ENCODE assay signal across 24 cellular contexts in the genomic region with DNA sequence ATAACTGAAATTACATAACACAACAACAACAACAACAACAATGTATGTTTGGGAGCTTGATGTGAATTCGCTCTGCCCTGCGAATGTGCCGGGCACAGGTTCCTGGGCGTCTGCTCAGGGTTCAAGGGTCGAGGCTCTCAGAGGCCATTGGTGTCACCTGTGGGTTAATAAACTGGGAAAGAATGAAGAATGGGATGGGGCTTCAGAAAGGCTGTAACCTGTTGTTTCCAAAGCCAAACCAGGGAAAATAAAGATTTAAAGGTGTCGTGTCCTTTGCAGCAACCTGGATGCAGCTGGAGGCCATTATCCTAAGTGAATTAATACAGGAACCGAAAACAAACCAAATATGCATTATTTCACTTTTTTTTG. TPM values are rescaled to one million over a fixed set of nuclear protein-coding genes. Genes with fewer than 3 reads are reported as not detected.
A peak's percentile ranks its signal among the peaks of the same experiment; 100 is the strongest.
DNase-seq lines count a peak whose midpoint lies in the region; ATAC-seq and TF ChIP-seq lines count a peak whose summit lies in the region.
"Had no signal": no experiment of that assay in that cellular context is flagged by ENCODE, and none has a peak within 500 bp of the region (broad histone marks: within the 10 kb centered on the region; RNA-seq: fewer than 3 reads in every experiment).

No MANE protein-coding gene starts in this region.

- POLR2A ChIA-PET in IMR-90 (lab: Charles Lee; ENCODE audit: unreplicated experiment) = no interaction called here

- no peak for TF ChIP-seq RAD21 in IMR-90 (IDR thresholded peaks at IDR 0.05; ENCODE audit: low read length)

- H2BK120ac ChIP-seq in IMR-90 (ENCODE audit: low read depth, low read length) = no peak overlapping the region
- no peak overlapping the region for H2BK120ac ChIP-seq in neuronal stem cell (ENCODE audit: low read depth, low read length)

- H3K36me3 ChIP-seq in IMR-90 (ENCODE audit: control insufficient read depth, insufficient read depth, low read length) (no peaks in the 10 kb centered on the region), neuronal stem cell (replicated peaks in 1 of 2; ENCODE audit: control insufficient read depth in 2 of 2, insufficient read depth in 2 of 2, low read length in 2 of 2) (no peaks in the 10 kb centered on the region)
- H3K36me3 ChIP-seq: gastroesophageal sphincter, left ventricle myocardium inferior, upper lobe of left lung had no signal

- no TSS peak for BruUV-seq in Calu3 (replicated peaks; lab: Mats Ljungman, UMichigan)
- no TSS peak for BruUV-seq in IMR-90 (replicated peaks; lab: Mats Ljungman, UMichigan)

- H3K23ac ChIP-seq in IMR-90 (ENCODE audit: low read depth, low read length) (no peak overlapping the region), neuronal stem cell (ENCODE audit: low read depth, low read length, poor library complexity) (no peak overlapping the region)

- H2BK12ac ChIP-seq in neuronal stem cell (ENCODE audit: low read length) = no peak overlapping the region

- no peak overlapping the region for H2BK15ac ChIP-seq in IMR-90 (ENCODE audit: low read depth, low read length)
- H2BK15ac ChIP-seq in neuronal stem cell (ENCODE audit: low read length) = peak overlapping the region; percentile 90

- H3K36me3 Mint-ChIP-seq in Calu3 (ENCODE audit: insufficient read depth, unreplicated experiment) = peaks cover 11% of the 10 kb centered on the region
- no peaks in the 10 kb centered on the region for H3K36me3 Mint-ChIP-seq in brain
- H3K36me3 Mint-ChIP-seq: IgD-negative memory B cell had no signal

- H3K4me3 ChIP-seq in IMR-90 (ENCODE audit: insufficient read depth, low read depth, low read length) = no peak overlapping the region
- H3K4me3 ChIP-seq in neuronal stem cell (ENCODE audit: low read length in 2 of 2) = no peak overlapping the region

- CTCF ChIA-PET in Calu3 (lab: Charles Lee) (interaction anchor here (3.1 kb wide), 1 partner anchor 120 kb away, joined by 17 read pairs; no protein-coding TSS in a partner anchor), IMR-90 (lab: Yijun Ruan, JAX) (interaction anchor here (1.6 to 1.7 kb wide), 2 partner anchors 501 to 502 kb away, joined by 3 to 4 read pairs; no protein-coding TSS in a partner anchor)

- H4K8ac ChIP-seq in IMR-90 (ENCODE audit: low read depth in 2 of 2, low read length in 2 of 2) (no peak overlapping the region), neuronal stem cell (ENCODE audit: low read depth, low read length) (no peak overlapping the region)

- dilution Hi-C loops in IMR-90 (cut with HindIII; ENCODE audit: low sequenced_read_pairs, unreplicated experiment) = no loop called here

- peak overlapping the region; percentile 5 for H2AK9ac ChIP-seq in IMR-90 (replicated peaks; ENCODE audit: low read depth, low read length, poor library complexity)

- H3K4me3 Mint-ChIP-seq in Calu3 (ENCODE audit: low read depth, unreplicated experiment) = peak overlapping the region; percentile 85
- peak overlapping the region in 3 of 5 experiments; percentile 68 to 87 (median 87) for H3K4me3 Mint-ChIP-seq in brain

- H3K4me1 Mint-ChIP-seq in Calu3 (ENCODE audit: low read depth, unreplicated experiment) (no peaks in the 10 kb centered on the region), brain (peaks cover 13% of the 10 kb centered on the region)

- H3K79me1 ChIP-seq in IMR-90 (ENCODE audit: low read depth in 1 of 2, low read length in 2 of 2) (no peaks in the 10 kb centered on the region), neuronal stem cell (ENCODE audit: low read depth, low read length) (no peaks in the 10 kb centered on the region)

- no peak overlapping the region for H2AFZ ChIP-seq in IMR-90 (replicated peaks; ENCODE audit: low read length, poor library complexity)
- H2AFZ ChIP-seq in neuronal stem cell (ENCODE audit: low read length) = peak overlapping the region; percentile 72

- no peak overlapping the region for H2AK5ac ChIP-seq in IMR-90 (ENCODE audit: low read depth, low read length)
- peak overlapping the region; percentile 40 for H2AK5ac ChIP-seq in neuronal stem cell (ENCODE audit: low read depth, low read length)

- H3K18ac ChIP-seq in IMR-90 (ENCODE audit: low read depth, low read length) (no peak overlapping the region), neuronal stem cell (ENCODE audit: low read length) (no peak overlapping the region)

- ATAC-seq in IMR-90 (ENCODE audit: low read depth) = no peak
- no peak for ATAC-seq in left colon

- no peak for TF ChIP-seq POLR2A in IMR-90 (IDR thresholded peaks at IDR 0.05; ENCODE audit: low read depth, low read length)

- no peaks in the 10 kb centered on the region for H4K20me1 ChIP-seq in IMR-90 (ENCODE audit: insufficient read depth, low read length)

- no peaks in the 10 kb centered on the region for H3K9me3 Mint-ChIP-seq in Calu3 (ENCODE audit: low read depth, unreplicated experiment)
- H3K9me3 Mint-ChIP-seq in brain = peaks cover 0 to 7% (median 0%) of the 10 kb centered on the region in 5 experiments
- H3K9me3 Mint-ChIP-seq: activated CD8-positive, alpha-beta T cell treated with anti-CD3 and anti-CD28 coated beads for 36 hours; activated T-helper 17 cell treated with anti-CD3 and anti-CD28 coated beads, Interleukin-2, amount 50 U/mL, for 72 hours; HFFc6; IgD-negative memory B cell had no signal

- H2BK20ac ChIP-seq in IMR-90 (ENCODE audit: low read depth, low read length) = no peak overlapping the region

- H3K27me3 Mint-ChIP-seq in Calu3 (ENCODE audit: unreplicated experiment) (peaks cover 41% of the 10 kb centered on the region), brain (peaks cover 19% of the 10 kb centered on the region)

- H4K91ac ChIP-seq in IMR-90 (ENCODE audit: insufficient read depth, low read depth, low read length) (no peak overlapping the region), neuronal stem cell (ENCODE audit: low read depth, low read length, poor library complexity) (no peak overlapping the region)

- no peak overlapping the region for H4K5ac ChIP-seq in IMR-90 (ENCODE audit: low read depth, low read length)

- H2BK5ac ChIP-seq in IMR-90 (ENCODE audit: low read depth, low read length, poor library complexity, severe bottlenecking) (no peak overlapping the region), neuronal stem cell (ENCODE audit: low read length) (no peak overlapping the region)

- 100% methylated on average over 3 of the region's 7 CpGs; no CpG with 5 or more reads in 1 of the 2 experiments for whole genome bisulfite sequencing in IMR-90 (ENCODE audit: extremely low coverage in 2 of 2, insufficient read length in 1 of 2), 2 experiments
- WGBS in neuronal stem cell (ENCODE audit: extremely low coverage in 2 of 2, insufficient read length in 2 of 2, insufficient replicate concordance in 1 of 2), 2 donors = no CpG with 5 or more reads among the region's 7 CpGs

- no peaks in the 10 kb centered on the region for H3K4me1 ChIP-seq in IMR-90 (ENCODE audit: control insufficient read depth, insufficient read depth, low read length)
- H3K4me1 ChIP-seq in neuronal stem cell (ENCODE audit: control insufficient read depth in 2 of 2, insufficient read depth in 1 of 2, low read depth in 1 of 2, low read length in 2 of 2) = peaks cover 2 to 6% of the 10 kb centered on the region in 2 donors
- H3K4me1 ChIP-seq: psoas muscle had no signal

- in situ Hi-C loops in IMR-90 (cut with MboI; ENCODE audit: low sequenced_read_pairs) = loop anchor here (5.0 kb wide), 1 partner anchor 502 kb away; no protein-coding TSS in a partner anchor

- no peaks in the 10 kb centered on the region for H3K9me1 ChIP-seq in IMR-90 (ENCODE audit: insufficient read depth, low read length)

- intact Hi-C loops in Calu3 (cut with micrococcal nuclease; ENCODE audit: unreplicated experiment) = loop anchor here (5.0 kb wide), 1 partner anchor 502 kb away; no protein-coding TSS in a partner anchor
- intact Hi-C loops in IMR-90 (cut with micrococcal nuclease) = loop anchor here (1.0 to 5.0 kb wide), 3 partner anchors 52 to 275 kb away; no protein-coding TSS in a partner anchor
- intact Hi-C loops in left colon (cut with DNase I, micrococcal nuclease) = no loop called here

- H3K27me3 ChIP-seq in IMR-90 (ENCODE audit: control insufficient read depth, insufficient read depth, low read length) (peaks cover 26% of the 10 kb centered on the region), neuronal stem cell (ENCODE audit: control insufficient read depth in 3 of 3, insufficient read depth in 3 of 3, low read depth in 1 of 3, low read length in 3 of 3) (peaks cover 0 to 28% (median 2%) of the 10 kb centered on the region in 3 experiments)
- H3K27me3 ChIP-seq: upper lobe of left lung had no signal

- H3K9me3 ChIP-seq in IMR-90 (ENCODE audit: control insufficient read depth, insufficient read depth, low read length) (no peaks in the 10 kb centered on the region), neuronal stem cell (replicated peaks in 1 of 2; ENCODE audit: control insufficient read depth in 2 of 2, insufficient read depth in 1 of 2, low read depth in 1 of 2, low read length in 2 of 2) (no peaks in the 10 kb centered on the region)
- H3K9me3 ChIP-seq: gastroesophageal sphincter, left ventricle myocardium inferior, psoas muscle, upper lobe of left lung had no signal

- no peak overlapping the region for H3K56ac ChIP-seq in IMR-90 (ENCODE audit: extremely low read depth, insufficient read depth, low read length)

- H3K27ac ChIP-seq in IMR-90 (ENCODE audit: insufficient read depth, low read length) (no peak overlapping the region), neuronal stem cell (replicated peaks; ENCODE audit: low read length) (no peak overlapping the region), substantia nigra (ENCODE audit: low read depth, low read length, poor library complexity, severe bottlenecking) (no peak overlapping the region)
- H3K27ac ChIP-seq: gastroesophageal sphincter, left ventricle myocardium inferior, psoas muscle, SK-N-MC, upper lobe of left lung had no signal

- H3K14ac ChIP-seq in IMR-90 (replicated peaks; ENCODE audit: low read depth, low read length) (no peak overlapping the region), neuronal stem cell (ENCODE audit: low read length) (no peak overlapping the region)

- H3K9ac ChIP-seq in IMR-90 (ENCODE audit: low read depth, low read length) (no peak overlapping the region), neuronal stem cell (ENCODE audit: low read depth, low read length, poor library complexity) (no peak overlapping the region)

- DNase-seq in Calu3 (no peak), IMR-90 (no peak), neuronal stem cell (ENCODE audit: low spot score) (no peak), substantia nigra (lab: John Stamatoyannopoulos, UW) (no peak), left colon (no peak)
- DNase-seq in activated CD4-positive, alpha-beta T cell treated with anti-CD3 and anti-CD28 coated beads, Interleukin-2, amount 50 U/mL, for 1 hour = no peak
- DNase-seq: activated CD4-positive, alpha-beta T cell treated with anti-CD3 and anti-CD28 coated beads for 1 hour; activated CD8-positive, alpha-beta T cell treated with anti-CD3 and anti-CD28 coated beads for 36 hours; activated naive CD4-positive, alpha-beta T cell treated with anti-CD3 and anti-CD28 coated beads, Interleukin-2, amount 50 U/mL, for 16 hours; HFFc6; left ventricle myocardium inferior; stimulated activated CD4-positive, alpha-beta T cell treated with anti-CD3 and anti-CD28 coated beads, Interleukin-4, amount 100 ng/mL, for 24 hours; T-helper 17 cell had no signal

- H3K27ac Mint-ChIP-seq in Calu3 (ENCODE audit: unreplicated experiment) (no peak overlapping the region), brain (no peak overlapping the region)
- H3K27ac Mint-ChIP-seq: activated CD8-positive, alpha-beta T cell treated with anti-CD3 and anti-CD28 coated beads for 36 hours; HFFc6 had no signal

- H3K4me2 ChIP-seq in IMR-90 (ENCODE audit: low read depth, low read length) (no peak overlapping the region), neuronal stem cell (ENCODE audit: insufficient read depth, low read length, poor library complexity, severe bottlenecking) (no peak overlapping the region)

- no peak overlapping the region for H3K4ac ChIP-seq in IMR-90 (ENCODE audit: low read depth, low read length)
- no peak overlapping the region for H3K4ac ChIP-seq in neuronal stem cell (ENCODE audit: low read length)

- TF ChIP-seq CTCF in Calu3 (IDR thresholded peaks at IDR 0.05; ENCODE audit: unreplicated experiment) (no peak), IMR-90 (conservative IDR thresholded peaks at IDR 0.05; ENCODE audit: low read depth, low read length) (no peak), brain (conservative IDR thresholded peaks at IDR 0.05) (no peak)

RNA-seq across cellular contexts. Expression of a gene that starts 17.3 kb away (rescaled TPM):
- total RNA-seq in Calu3 (2022) (1.3 and 1.5 TPM in 2 replicates), IMR-90 (2012; rRNA removed) (under 0.01 TPM in 1 of 2 replicates, not detected in the other), left colon (under 1 TPM; 0.20 to 0.24 TPM)
- polyA plus RNA-seq in IMR-90 (2012; rRNA removed) (0.03 and 0.04 TPM in 2 replicates), brain (ENCODE audit: insufficient read depth, low read depth, low replicate concordance) (0.61 TPM)
- polyA plus RNA-seq in IMR-90 (2012; cell fraction: cytosol; rRNA removed) = 0.01 and 0.03 TPM in 2 replicates
- not detected in 2 replicates for polyA plus RNA-seq in IMR-90 (2012; cell fraction: nucleus; rRNA removed; ENCODE audit: low replicate concordance)
- 0.49 TPM for polyA plus RNA-seq in neuronal stem cell (2013, experiment 1 of 2)
- polyA plus RNA-seq in neuronal stem cell (2013, experiment 2 of 2) = 0.58 TPM
- total RNA-seq: activated T-helper 17 cell treated with anti-CD3 and anti-CD28 coated beads, Interleukin-2, amount 50 U/mL, for 72 hours; fibroblast of lung; HFFc6; left ventricle myocardium inferior; mesenteric fat pad; myocyte; psoas muscle; subcutaneous adipose tissue; T-helper 17 cell had no signal
- polyA plus RNA-seq: fibroblast of lung, IgD-negative memory B cell had no signal

RNA-seq across cellular contexts. Expression of a gene that starts 22.7 kb away (rescaled TPM):
- total RNA-seq in Calu3 (2022) = not detected in 2 replicates
- total RNA-seq in IMR-90 (2012; rRNA removed) = not detected in 2 replicates
- polyA plus RNA-seq in IMR-90 (2012; rRNA removed) = not detected in 2 replicates
- polyA plus RNA-seq in IMR-90 (2012; cell fraction: cytosol; rRNA removed) = not detected in 2 replicates
- polyA plus RNA-seq in IMR-90 (2012; cell fraction: nucleus; rRNA removed; ENCODE audit: low replicate concordance) = 0.03 and 0.07 TPM in 2 replicates
- polyA plus RNA-seq in brain (ENCODE audit: insufficient read depth, low read depth, low replicate concordance) = 12.9 TPM
- polyA plus RNA-seq in neuronal stem cell (2013, experiment 1 of 2) = 1.5 TPM
- 1.6 TPM for polyA plus RNA-seq in neuronal stem cell (2013, experiment 2 of 2)
- total RNA-seq in left colon = not detected
- total RNA-seq: activated CD8-positive, alpha-beta T cell treated with anti-CD3 and anti-CD28 coated beads for 36 hours; activated T-helper 17 cell treated with anti-CD3 and anti-CD28 coated beads, Interleukin-2, amount 50 U/mL, for 72 hours; fibroblast of lung; HFFc6; mesenteric fat pad; myocyte; subcutaneous adipose tissue; upper lobe of left lung had no signal
- polyA plus RNA-seq: fibroblast of lung, IgD-negative memory B cell had no signal

Comparison
In these comparisons a context has a peak if more than half of its experiments do, and no peak if none do; other contexts are left out.
1. intact Hi-C loops: an anchor here in Calu3 (5.0 kb wide) and IMR-90 (1.0 to 5.0 kb wide); none called in left colon.